Comparison of ENCODE assay signal across 16 cellular contexts in the genomic region with DNA sequence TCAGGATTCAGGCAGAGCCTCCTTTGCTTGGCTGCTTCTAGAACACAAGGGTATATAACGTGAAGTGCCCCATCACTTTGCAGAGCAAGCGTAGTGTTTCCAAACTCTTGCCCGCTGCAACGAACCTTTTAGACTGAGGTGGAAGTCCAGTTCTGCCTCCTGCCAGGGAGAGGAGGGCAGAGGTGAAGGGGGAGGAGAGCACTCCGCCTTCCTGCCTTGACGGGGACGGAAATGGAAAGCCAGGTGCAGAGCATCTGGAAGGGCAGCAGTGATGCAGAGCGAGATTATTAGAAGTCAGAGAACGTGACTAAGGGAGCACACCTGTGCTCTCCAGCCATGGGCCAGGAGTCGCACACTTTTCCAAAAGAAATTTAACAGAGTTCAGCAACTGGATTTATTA.
DNase-seq lines count a peak whose midpoint lies in the region; ATAC-seq and TF ChIP-seq lines count a peak whose summit lies in the region.
"Had no signal": no experiment of that assay in that cellular context is flagged by ENCODE, and none has a peak within 500 bp of the region (broad histone marks: within the 10 kb centered on the region; RNA-seq: fewer than 3 reads in every experiment).

No MANE protein-coding gene starts in this region.

- H4K20me1 ChIP-seq in OCI-LY3 (ENCODE audit: insufficient read depth, low read length): peaks cover 86% of the 10 kb centered on the region
- H4K20me1 ChIP-seq in GM23338 (replicated peaks; ENCODE audit: insufficient read depth): no peaks in the 10 kb centered on the region

- H3K4me2 ChIP-seq in OCI-LY3 (ENCODE audit: low read length): 0 out of 2 replicates have a peak overlapping the region, but pooled peaks have one; percentile 12
- no peak overlapping the region for H3K4me2 ChIP-seq in GM23338
- H3K4me2 ChIP-seq: PC-9 had no signal

- DNase-seq in NCI-H1417 (lab: John Stamatoyannopoulos, UW) (peak in 2 of 3 experiments; percentile 38 to 52), NCI-H1417 treated with DMSO at 0.1 percent for 48 hours (lab: John Stamatoyannopoulos, UW) (no peak), left colon (peak; percentile 71 to 84), stomach (peak; percentile 62), GM23338 (ENCODE audit: low spot score) (no peak), NCI-H2171 treated with DMSO at 0.1 percent for 48 hours (lab: John Stamatoyannopoulos, UW) (no peak), glutamatergic neuron (no peak)
- DNase-seq: activated CD4-positive, alpha-beta T cell treated with anti-CD3 and anti-CD28 coated beads, Interleukin-2, amount 10 ng/mL, durations not matched to agents 24 days and 14 days; activated gamma-delta T cell treated with Interleukin-2 at 50 U/mL for 16 hours; PC-9; retina had no signal

- H3K27ac Mint-ChIP-seq in GM23338 (no peak overlapping the region), glutamatergic neuron (ENCODE audit: unreplicated experiment) (no peak overlapping the region)
- H3K27ac Mint-ChIP-seq: activated CD4-positive, alpha-beta T cell treated with anti-CD3 and anti-CD28 coated beads, Interleukin-2, amount 10 ng/mL, durations not matched to agents 24 days and 14 days; T-helper 1 cell treated with Interleukin-12 subunit alpha and Interleukin-12 subunit beta and Interleukin-4 antibody, amounts not matched to agents 30 μg/mL and 1 μg/mL, for 36 hours had no signal

- intact Hi-C loops in left colon (cut with DNase I, micrococcal nuclease) (no loop called here), stomach (cut with DNase I; ENCODE audit: low total_unique reads) (no loop called here)

- H3K27me3 Mint-ChIP-seq in GM23338 (ENCODE audit: insufficient read depth, low read depth, poor library complexity): peaks cover 6% of the 10 kb centered on the region
- peaks cover 4% of the 10 kb centered on the region for H3K27me3 Mint-ChIP-seq in glutamatergic neuron (ENCODE audit: unreplicated experiment)
- H3K27me3 Mint-ChIP-seq: activated CD4-positive, alpha-beta T cell treated with anti-CD3 and anti-CD28 coated beads, Interleukin-2, amount 10 ng/mL, durations not matched to agents 24 days and 14 days; central memory CD8-positive, alpha-beta T cell had no signal

- TF ChIP-seq CTCF in OCI-LY3 (IDR thresholded peaks at IDR 0.05; ENCODE audit: low read depth, low read length): no peak
- TF ChIP-seq CTCF in stomach (IDR thresholded peaks at IDR 0.05): no peak
- TF ChIP-seq CTCF in GM23338 (conservative IDR thresholded peaks at IDR 0.05; ENCODE audit: low read depth in 2 of 2): no peak
- TF ChIP-seq CTCF in glutamatergic neuron (IDR thresholded peaks at IDR 0.05; ENCODE audit: partially characterized antibody, unreplicated experiment): no peak

- H3K9ac ChIP-seq in OCI-LY3 (ENCODE audit: low read length): no peak overlapping the region

- H3K4me1 ChIP-seq in OCI-LY3 (ENCODE audit: low read length) (peaks cover 17% of the 10 kb centered on the region), stomach (peaks cover 64 to 100% (median 82%) of the 10 kb centered on the region in 4 donors), GM23338 (ENCODE audit: insufficient read depth) (peaks cover 62% of the 10 kb centered on the region)

- H3K4me3 Mint-ChIP-seq in GM23338 (no peak overlapping the region), glutamatergic neuron (ENCODE audit: unreplicated experiment) (no peak overlapping the region)
- H3K4me3 Mint-ChIP-seq: activated CD4-positive, alpha-beta T cell treated with anti-CD3 and anti-CD28 coated beads, Interleukin-2, amount 10 ng/mL, durations not matched to agents 24 days and 14 days; central memory CD8-positive, alpha-beta T cell; T-helper 1 cell treated with Interleukin-12 subunit alpha and Interleukin-12 subunit beta and Interleukin-4 antibody, amounts not matched to agents 30 μg/mL and 1 μg/mL, for 36 hours had no signal

- peaks cover 80% of the 10 kb centered on the region for H3K79me2 ChIP-seq in OCI-LY3 (ENCODE audit: low read length)
- peaks cover 78% of the 10 kb centered on the region for H3K79me2 ChIP-seq in GM23338 (replicated peaks; ENCODE audit: insufficient read depth)

- H3K27ac ChIP-seq in OCI-LY3 (ENCODE audit: low read length): no peak overlapping the region
- H3K27ac ChIP-seq in stomach: peak overlapping the region; percentile 20 to 85 (median 76)
- no peak overlapping the region for H3K27ac ChIP-seq in GM23338 (ENCODE audit: low read depth)
- H3K27ac ChIP-seq: 22Rv1, PC-9 had no signal

- 43 to 69% (median 49%) methylated on average over 10 of the region's 10 CpGs for WGBS in stomach, 5 donors

- H3K27me3 ChIP-seq in OCI-LY3 (ENCODE audit: low read depth, low read length): no peaks in the 10 kb centered on the region
- H3K27me3 ChIP-seq in stomach: no peaks in the 10 kb centered on the region
- H3K27me3 ChIP-seq in GM23338 (ENCODE audit: insufficient read depth): no peaks in the 10 kb centered on the region
- H3K27me3 ChIP-seq: suprapubic skin had no signal

- peaks cover 63% of the 10 kb centered on the region for H3K4me1 Mint-ChIP-seq in GM23338
- peaks cover 30% of the 10 kb centered on the region for H3K4me1 Mint-ChIP-seq in glutamatergic neuron (ENCODE audit: low read depth, unreplicated experiment)

- no peaks in the 10 kb centered on the region for H3K9me2 ChIP-seq in GM23338 (ENCODE audit: insufficient read depth)

- no peaks in the 10 kb centered on the region for H3K9me3 ChIP-seq in OCI-LY3 (ENCODE audit: insufficient read depth, low read length)
- H3K9me3 ChIP-seq in stomach: no peaks in the 10 kb centered on the region
- H3K9me3 ChIP-seq: suprapubic skin had no signal

- ATAC-seq in left colon (peak; percentile 87), GM23338 (no peak)

- H3F3A ChIP-seq in GM23338 (replicated peaks; ENCODE audit: low read depth): no peaks in the 10 kb centered on the region; the same call in 1 of the 2 replicates

- TF ChIP-seq EP300 in stomach (IDR thresholded peaks at IDR 0.05): no peak

- TF ChIP-seq POLR2A in stomach (IDR thresholded peaks at IDR 0.05): no peak

- H3K36me3 ChIP-seq in OCI-LY3 (replicated peaks; ENCODE audit: low read depth, low read length): no peaks in the 10 kb centered on the region
- no peaks in the 10 kb centered on the region for H3K36me3 ChIP-seq in stomach
- no peaks in the 10 kb centered on the region for H3K36me3 ChIP-seq in GM23338 (ENCODE audit: insufficient read depth)
- H3K36me3 ChIP-seq: suprapubic skin had no signal

- H2AFZ ChIP-seq in OCI-LY3 (ENCODE audit: low read depth, low read length): no peak overlapping the region
- H2AFZ ChIP-seq in GM23338: no peak overlapping the region
- H2AFZ ChIP-seq: PC-9 had no signal

- H3K9me3 Mint-ChIP-seq in GM23338: no peaks in the 10 kb centered on the region
- H3K9me3 Mint-ChIP-seq in glutamatergic neuron (ENCODE audit: unreplicated experiment): peaks cover 3% of the 10 kb centered on the region
- H3K9me3 Mint-ChIP-seq: activated CD4-positive, alpha-beta T cell treated with anti-CD3 and anti-CD28 coated beads, Interleukin-2, amount 10 ng/mL, durations not matched to agents 24 days and 14 days; central memory CD8-positive, alpha-beta T cell; T-helper 1 cell treated with Interleukin-12 subunit alpha and Interleukin-12 subunit beta and Interleukin-4 antibody, amounts not matched to agents 30 μg/mL and 1 μg/mL, for 36 hours had no signal

- no peaks in the 10 kb centered on the region for H3K36me3 Mint-ChIP-seq in GM23338 (ENCODE audit: low read depth)
- no peaks in the 10 kb centered on the region for H3K36me3 Mint-ChIP-seq in glutamatergic neuron (ENCODE audit: unreplicated experiment)

- H3K4me3 ChIP-seq in OCI-LY3 (ENCODE audit: low read length) (no peak overlapping the region), stomach (no peak overlapping the region), GM23338 (no peak overlapping the region)
- H3K4me3 ChIP-seq: PC-9, suprapubic skin had no signal

TF ChIP-seq in GM23338, 12 proteins besides CTCF, POLR2A, EP300 and RAD21 (continues in another document):
- TF ChIP-seq JUNB (IDR thresholded peaks at IDR 0.05; ENCODE audit: unreplicated experiment): no peak
- TF ChIP-seq, protein P1, sequence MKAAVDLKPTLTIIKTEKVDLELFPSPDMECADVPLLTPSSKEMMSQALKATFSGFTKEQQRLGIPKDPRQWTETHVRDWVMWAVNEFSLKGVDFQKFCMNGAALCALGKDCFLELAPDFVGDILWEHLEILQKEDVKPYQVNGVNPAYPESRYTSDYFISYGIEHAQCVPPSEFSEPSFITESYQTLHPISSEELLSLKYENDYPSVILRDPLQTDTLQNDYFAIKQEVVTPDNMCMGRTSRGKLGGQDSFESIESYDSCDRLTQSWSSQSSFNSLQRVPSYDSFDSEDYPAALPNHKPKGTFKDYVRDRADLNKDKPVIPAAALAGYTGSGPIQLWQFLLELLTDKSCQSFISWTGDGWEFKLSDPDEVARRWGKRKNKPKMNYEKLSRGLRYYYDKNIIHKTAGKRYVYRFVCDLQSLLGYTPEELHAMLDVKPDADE (IDR thresholded peaks at IDR 0.05): no peak
- no peak for TF ChIP-seq ZNF331 (CRISPR knock-in tag; IDR thresholded peaks at IDR 0.05; ENCODE audit: low read depth)
- TF ChIP-seq REST (IDR thresholded peaks at IDR 0.05; ENCODE audit: unreplicated experiment): no peak
- no peak for TF ChIP-seq NANOG (IDR thresholded peaks at IDR 0.05; ENCODE audit: borderline replicate concordance)

Comparison
In these comparisons a context has a peak if more than half of its experiments do, and no peak if none do; other contexts are left out.
1. DNase-seq: peak in NCI-H1417 (2 of 3), left colon (2 of 2) and stomach (single experiment); none in NCI-H1417 treated with DMSO at 0.1 percent for 48 hours (single experiment), GM23338 (single experiment), NCI-H2171 treated with DMSO at 0.1 percent for 48 hours (single experiment) and glutamatergic neuron (single experiment).
2. H3K27ac ChIP-seq: peak in stomach (5 of 5); none in OCI-LY3 (single experiment) and GM23338 (single experiment).